Comparison of ENCODE assay signal across 8 cellular contexts in genomic region chr14:106845286-106846087, GRCh38.
DNase-seq lines count a peak whose midpoint lies in the region; ATAC-seq and TF ChIP-seq lines count a peak whose summit lies in the region.

No MANE protein-coding gene starts in this region.

- TF ChIP-seq CTCF in GM13976 (IDR thresholded peaks at IDR 0.05; ENCODE audit: borderline replicate concordance, control extremely low read depth, extremely low read depth, insufficient read depth, missing control alignments): no peak

- H3K27me3 ChIP-seq in muscle layer of duodenum (ENCODE audit: low read depth, low read length) (no peaks in the 10 kb centered on the region), SJCRH30 (no peaks in the 10 kb centered on the region), aorta (ENCODE audit: control insufficient read depth in 1 of 2, insufficient read depth in 2 of 2, low read length in 1 of 2) (no peaks in the 10 kb centered on the region)

- ATAC-seq in HG02642 (IDR thresholded peaks at IDR 0.05; ENCODE audit: poor library complexity, unreplicated experiment): peak; percentile 48
- ATAC-seq in aorta (ENCODE audit: low FRiP score): no peak

- no peaks in the 10 kb centered on the region for H3K36me3 ChIP-seq in muscle layer of duodenum (ENCODE audit: control insufficient read depth in 1 of 2, insufficient read depth in 2 of 2, low read length in 2 of 2)
- no peaks in the 10 kb centered on the region for H3K36me3 ChIP-seq in SJCRH30
- no peaks in the 10 kb centered on the region for H3K36me3 ChIP-seq in aorta (ENCODE audit: control insufficient read depth in 1 of 2, insufficient read depth in 2 of 2, low read length in 1 of 2)

- H3K27ac Mint-ChIP-seq in activated naive CD4-positive, alpha-beta T cell treated with anti-CD3 and anti-CD28 coated beads, Interleukin-2, amount 10 ng/mL, durations not matched to agents 7 days and 5 days: no peak overlapping the region

- peaks cover 34% of the 10 kb centered on the region for H3K4me1 Mint-ChIP-seq in activated naive CD4-positive, alpha-beta T cell treated with anti-CD3 and anti-CD28 coated beads, Interleukin-2, amount 10 ng/mL, durations not matched to agents 7 days and 5 days

- H3K4me1 ChIP-seq in muscle layer of duodenum (ENCODE audit: control insufficient read depth in 1 of 2, insufficient read depth in 2 of 2, low read length in 2 of 2): no peaks in the 10 kb centered on the region
- no peaks in the 10 kb centered on the region; the same call in 1 of the 2 replicates for H3K4me1 ChIP-seq in SJCRH30
- no peaks in the 10 kb centered on the region for H3K4me1 ChIP-seq in aorta (ENCODE audit: control insufficient read depth in 1 of 2, insufficient read depth in 2 of 2, low read length in 2 of 2)

- CTCF ChIA-PET in activated naive CD4-positive, alpha-beta T cell treated with anti-CD3 and anti-CD28 coated beads, Interleukin-2, amount 10 ng/mL, durations not matched to agents 7 days and 5 days (lab: Charles Lee): interaction anchor here (7.1 to 7.9 kb wide), 2 partner anchors 14 to 28 kb away, joined by 79 to 82 read pairs; no protein-coding TSS in a partner anchor

- peaks cover 19% of the 10 kb centered on the region for H3K27me3 Mint-ChIP-seq in activated naive CD4-positive, alpha-beta T cell treated with anti-CD3 and anti-CD28 coated beads, Interleukin-2, amount 10 ng/mL, durations not matched to agents 7 days and 5 days

- H3K36me3 Mint-ChIP-seq in activated naive CD4-positive, alpha-beta T cell treated with anti-CD3 and anti-CD28 coated beads, Interleukin-2, amount 10 ng/mL, durations not matched to agents 7 days and 5 days: no peaks in the 10 kb centered on the region

- H3K9me3 ChIP-seq in muscle layer of duodenum (ENCODE audit: control insufficient read depth in 1 of 2, low read length in 2 of 2) (no peaks in the 10 kb centered on the region), SJCRH30 (replicated peaks) (no peaks in the 10 kb centered on the region), aorta (ENCODE audit: control insufficient read depth, low read length) (no peaks in the 10 kb centered on the region)

- H3K27ac ChIP-seq in muscle layer of duodenum (ENCODE audit: low read length): peak overlapping the region; percentile 83
- no peak overlapping the region for H3K27ac ChIP-seq in SJCRH30
- no peak overlapping the region for H3K27ac ChIP-seq in aorta (ENCODE audit: low read depth in 1 of 2, low read length in 2 of 2)

- intact Hi-C loops in aorta (cut with DNase I): no loop called here

- no peaks in the 10 kb centered on the region for H3K9me3 Mint-ChIP-seq in activated naive CD4-positive, alpha-beta T cell treated with anti-CD3 and anti-CD28 coated beads, Interleukin-2, amount 10 ng/mL, durations not matched to agents 7 days and 5 days

- WGBS in aorta, 2 donors: 58 to 61% methylated on average over 17 of the region's 17 CpGs

- H3K4me3 ChIP-seq in muscle layer of duodenum (ENCODE audit: low read depth in 1 of 2, low read length in 2 of 2) (peak overlapping the region; percentile 57 to 64), SJCRH30 (no peak overlapping the region), aorta (ENCODE audit: low read length in 2 of 2) (no peak overlapping the region)

- DNase-seq in GM13976 (ENCODE audit: low spot score) (peak; percentile 43), NCI-H748 treated with DMSO at 0.1 percent for 48 hours (lab: John Stamatoyannopoulos, UW) (peak; percentile 38), SJCRH30 (no peak), aorta (no peak), hepatic stellate cell (ENCODE audit: low spot score) (no peak)
- peak; percentile 50 for DNase-seq in activated naive CD4-positive, alpha-beta T cell treated with anti-CD3 and anti-CD28 coated beads, Interleukin-2, amount 10 ng/mL, durations not matched to agents 7 days and 5 days

- in situ Hi-C loops in GM13976 (cut with MboI; ENCODE audit: low sequenced_read_pairs, unreplicated experiment): no loop called here

- peak overlapping the region; percentile 81 for H3K4me3 Mint-ChIP-seq in activated naive CD4-positive, alpha-beta T cell treated with anti-CD3 and anti-CD28 coated beads, Interleukin-2, amount 10 ng/mL, durations not matched to agents 7 days and 5 days

Comparison
In these comparisons a context has a peak if more than half of its experiments do, and no peak if none do; other contexts are left out.
1. DNase-seq: peak in GM13976 (single experiment), NCI-H748 treated with DMSO at 0.1 percent for 48 hours (single experiment) and activated naive CD4-positive, alpha-beta T cell treated with anti-CD3 and anti-CD28 coated beads, Interleukin-2, amount 10 ng/mL, durations not matched to agents 7 days and 5 days (single experiment); none in SJCRH30 (0 of 2), aorta (0 of 2) and hepatic stellate cell (single experiment).
2. H3K4me3 ChIP-seq: peak in muscle layer of duodenum (2 of 2); none in SJCRH30 (single experiment) and aorta (0 of 2).